In genomic region chr19:13154911-13155471, GRCh38 we compare ENCODE assay signal across 8 cellular contexts. TPM values are rescaled to one million over a fixed set of nuclear protein-coding genes. Genes with fewer than 3 reads are reported as not detected.
A peak's percentile ranks its signal among the peaks of the same experiment; 100 is the strongest.
DNase-seq lines count a peak whose midpoint lies in the region; ATAC-seq and TF ChIP-seq lines count a peak whose summit lies in the region.

No MANE protein-coding gene starts in this region.

- H3K4me3 Mint-ChIP-seq in activated CD8-positive, alpha-beta T cell treated with anti-CD3 and anti-CD28 coated beads for 36 hours: peak overlapping the region; percentile 83
- peak overlapping the region; percentile 100 for H3K4me3 Mint-ChIP-seq in mesothelial cell of epicardium
- peak overlapping the region; percentile 98 for H3K4me3 Mint-ChIP-seq in stimulated activated effector memory CD8-positive, alpha-beta T cell treated with anti-CD3 and anti-CD28 coated beads, Interleukin-12 subunit alpha, Interleukin-12 subunit beta, amount 100 ng/mL, for 72 hours

- POLR2A ChIA-PET in activated CD8-positive, alpha-beta T cell treated with anti-CD3 and anti-CD28 coated beads for 36 hours (lab: Charles Lee): interaction anchor here (0.7 to 9.8 kb wide), 12 partner anchors 11 to 691 kb away, joined by 3 to 226 read pairs (median 4); partner anchors contain the start of gene TRMT1

- no peaks in the 10 kb centered on the region for H3K9me3 Mint-ChIP-seq in activated CD8-positive, alpha-beta T cell treated with anti-CD3 and anti-CD28 coated beads for 36 hours
- H3K9me3 Mint-ChIP-seq in mesothelial cell of epicardium: no peaks in the 10 kb centered on the region
- H3K9me3 Mint-ChIP-seq in stimulated activated effector memory CD8-positive, alpha-beta T cell treated with anti-CD3 and anti-CD28 coated beads, Interleukin-12 subunit alpha, Interleukin-12 subunit beta, amount 100 ng/mL, for 72 hours: no peaks in the 10 kb centered on the region

- TF ChIP-seq CTCF in activated CD8-positive, alpha-beta T cell treated with anti-CD3 and anti-CD28 coated beads for 36 hours (IDR thresholded peaks at IDR 0.05): peak; percentile 45
- TF ChIP-seq CTCF in mesothelial cell of epicardium (IDR thresholded peaks at IDR 0.05; ENCODE audit: unreplicated experiment): no peak

- peaks cover 26% of the 10 kb centered on the region for H3K36me3 Mint-ChIP-seq in activated CD8-positive, alpha-beta T cell treated with anti-CD3 and anti-CD28 coated beads for 36 hours (ENCODE audit: low read depth)
- peaks cover 6% of the 10 kb centered on the region for H3K36me3 Mint-ChIP-seq in mesothelial cell of epicardium
- H3K36me3 Mint-ChIP-seq in stimulated activated effector memory CD8-positive, alpha-beta T cell treated with anti-CD3 and anti-CD28 coated beads, Interleukin-12 subunit alpha, Interleukin-12 subunit beta, amount 100 ng/mL, for 72 hours: peaks cover 68% of the 10 kb centered on the region

- H3K27ac Mint-ChIP-seq in activated CD8-positive, alpha-beta T cell treated with anti-CD3 and anti-CD28 coated beads for 36 hours: peak overlapping the region; percentile 100
- peak overlapping the region; percentile 98 for H3K27ac Mint-ChIP-seq in mesothelial cell of epicardium
- peak overlapping the region; percentile 100 for H3K27ac Mint-ChIP-seq in stimulated activated effector memory CD8-positive, alpha-beta T cell treated with anti-CD3 and anti-CD28 coated beads, Interleukin-12 subunit alpha, Interleukin-12 subunit beta, amount 100 ng/mL, for 72 hours

- peaks cover 32% of the 10 kb centered on the region for H3K4me1 Mint-ChIP-seq in activated CD8-positive, alpha-beta T cell treated with anti-CD3 and anti-CD28 coated beads for 36 hours (ENCODE audit: low read depth)
- H3K4me1 Mint-ChIP-seq in mesothelial cell of epicardium: peaks cover 24% of the 10 kb centered on the region
- peaks cover 48% of the 10 kb centered on the region for H3K4me1 Mint-ChIP-seq in stimulated activated effector memory CD8-positive, alpha-beta T cell treated with anti-CD3 and anti-CD28 coated beads, Interleukin-12 subunit alpha, Interleukin-12 subunit beta, amount 100 ng/mL, for 72 hours

- CTCF ChIA-PET in activated CD8-positive, alpha-beta T cell treated with anti-CD3 and anti-CD28 coated beads for 36 hours (lab: Charles Lee): interaction anchor here (0.8 to 4.6 kb wide), 11 partner anchors 9 to 189 kb away, joined by 3 to 37 read pairs (median 5); partner anchors contain the start of gene NACC1

- intact Hi-C loops in activated CD8-positive, alpha-beta T cell treated with anti-CD3 and anti-CD28 coated beads for 36 hours (cut with micrococcal nuclease): loop anchor here (5.0 kb wide), 1 partner anchor 38 kb away; the partner anchor contains the start of genes NACC1 and TRMT1

- H3K27me3 Mint-ChIP-seq in activated CD8-positive, alpha-beta T cell treated with anti-CD3 and anti-CD28 coated beads for 36 hours: no peaks in the 10 kb centered on the region
- no peaks in the 10 kb centered on the region for H3K27me3 Mint-ChIP-seq in mesothelial cell of epicardium (ENCODE audit: low read depth)

- DNase-seq in NCI-H1436 (lab: John Stamatoyannopoulos, UW) (peak; percentile 50), NCI-H1436 treated with DMSO at 0.1 percent for 48 hours (lab: John Stamatoyannopoulos, UW) (no peak), NCI-H2196 treated with DMSO at 0.1 percent for 48 hours (lab: John Stamatoyannopoulos, UW; ENCODE audit: unreplicated experiment) (peak; percentile 19), mesothelial cell of epicardium (ENCODE audit: low spot score in 2 of 2, unreplicated experiment in 2 of 2) (peak; percentile 82 to 86)
- peak; percentile 96 for DNase-seq in activated CD8-positive, alpha-beta T cell treated with anti-CD3 and anti-CD28 coated beads for 36 hours
- DNase-seq in effector CD8-positive, alpha-beta T cell (lab: John Stamatoyannopoulos, UW): peak; percentile 76
- DNase-seq in stimulated activated effector memory CD8-positive, alpha-beta T cell treated with anti-CD3 and anti-CD28 coated beads, Interleukin-12 subunit alpha, Interleukin-12 subunit beta, amount 100 ng/mL, for 72 hours (ENCODE audit: low spot score in 2 of 2): peak; percentile 56 to 90

- ATAC-seq in activated CD8-positive, alpha-beta T cell treated with anti-CD3 and anti-CD28 coated beads for 36 hours: peak; percentile 32
- ATAC-seq in stimulated activated effector memory CD8-positive, alpha-beta T cell treated with anti-CD3 and anti-CD28 coated beads, Interleukin-12 subunit alpha, Interleukin-12 subunit beta, amount 100 ng/mL, for 72 hours: peak; percentile 52
- ATAC-seq in HG03469 (IDR thresholded peaks at IDR 0.05; ENCODE audit: unreplicated experiment): no peak

RNA-seq across cellular contexts. Expression of gene IER2, which starts 4.8 kb away (rescaled TPM):
- total RNA-seq in activated CD8-positive, alpha-beta T cell treated with anti-CD3 and anti-CD28 coated beads for 36 hours: 100 to 1,000 TPM; 120 to 122 TPM
- total RNA-seq in mesothelial cell of epicardium: 278 to 284 TPM (median 282 TPM) in 3 replicates

RNA-seq across cellular contexts. Expression of gene STX10, which starts 4.8 kb away (rescaled TPM):
- 10 to 100 TPM; 66.8 to 72.4 TPM for total RNA-seq in activated CD8-positive, alpha-beta T cell treated with anti-CD3 and anti-CD28 coated beads for 36 hours
- 52.7 to 58.4 TPM (median 56.7 TPM) in 3 replicates for total RNA-seq in mesothelial cell of epicardium

RNA-seq across cellular contexts. Expression of gene NACC1, which starts 36.9 kb away (rescaled TPM):
- 10 to 100 TPM; 73.8 to 87.5 TPM for total RNA-seq in activated CD8-positive, alpha-beta T cell treated with anti-CD3 and anti-CD28 coated beads for 36 hours
- total RNA-seq in mesothelial cell of epicardium: 63.0 to 76.4 TPM (median 74.5 TPM) in 3 replicates

RNA-seq across cellular contexts. Expression of gene TRMT1, which starts 38.5 kb away (rescaled TPM):
- total RNA-seq in activated CD8-positive, alpha-beta T cell treated with anti-CD3 and anti-CD28 coated beads for 36 hours: 10 to 100 TPM; 85.0 to 95.7 TPM
- 53.9 to 58.6 TPM (median 57.0 TPM) in 3 replicates for total RNA-seq in mesothelial cell of epicardium

RNA-seq across cellular contexts. Expression of gene LYL1, which starts 52.3 kb away (rescaled TPM):
- 1 to 10 TPM; 3.9 to 4.8 TPM for total RNA-seq in activated CD8-positive, alpha-beta T cell treated with anti-CD3 and anti-CD28 coated beads for 36 hours
- total RNA-seq in mesothelial cell of epicardium: 3.4 to 4.0 TPM (median 3.8 TPM) in 3 replicates
